ENCODE assay signal across 8 cellular contexts in the genomic region with DNA sequence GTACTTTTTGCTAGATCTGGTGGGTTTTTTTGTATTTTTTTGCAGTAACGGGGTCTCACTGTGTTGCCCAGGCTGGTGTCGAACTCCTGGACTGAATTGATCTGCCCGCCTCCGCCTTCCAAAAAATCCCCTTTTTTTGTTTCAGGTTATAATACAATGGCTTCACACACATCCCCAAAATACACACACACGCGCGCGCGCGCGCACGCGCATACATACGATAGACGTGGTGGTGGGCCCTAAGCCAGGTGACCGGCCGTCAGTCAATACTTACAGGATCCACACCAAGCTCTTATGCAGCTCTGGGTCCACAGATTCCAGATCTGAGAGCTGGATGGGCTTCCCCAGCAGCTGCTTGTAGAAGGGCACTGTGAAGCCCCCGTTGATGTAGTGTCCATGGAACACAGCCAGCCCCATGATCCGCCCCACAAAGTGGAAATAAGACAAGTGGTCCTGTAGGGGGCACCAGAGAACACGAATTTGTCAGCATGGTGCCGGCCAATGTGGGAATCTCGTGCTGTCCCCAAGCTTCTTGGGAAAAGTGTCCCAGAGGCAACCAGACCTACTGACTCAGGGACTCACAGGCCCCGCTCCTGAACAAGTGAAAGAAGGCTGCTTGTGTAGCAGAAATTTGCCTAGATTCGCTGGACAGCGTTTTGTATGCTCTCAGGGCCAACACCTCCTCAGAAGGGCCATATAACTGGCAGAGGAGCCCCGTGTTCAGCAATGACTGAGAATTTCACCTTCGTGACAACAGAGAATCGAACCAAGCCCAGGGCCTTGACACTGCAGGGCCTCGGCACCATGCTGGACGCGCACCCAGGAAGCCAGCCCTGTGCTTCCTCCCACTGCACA.
DNase-seq lines count a peak whose midpoint lies in the region; ATAC-seq and TF ChIP-seq lines count a peak whose summit lies in the region.

No MANE protein-coding gene starts in this region.

- peaks cover 42 to 90% (median 75%) of the 10 kb centered on the region in 3 donors for H3K36me3 ChIP-seq in tibial artery

- peak; percentile 81 for DNase-seq in DMS53 treated with DMSO at 0.1 percent for 48 hours (lab: John Stamatoyannopoulos, UW; ENCODE audit: unreplicated experiment)
- DNase-seq in LoVo (ENCODE audit: low spot score), result peak; percentile 76
- DNase-seq in SHP77 treated with DMSO at 0.1 percent for 48 hours (lab: John Stamatoyannopoulos, UW), result peak; percentile 15
- DNase-seq in glomerular visceral epithelial cell (ENCODE audit: extremely low spot score), result peak; percentile 74
- peak; percentile 90 for DNase-seq in osteocyte (ENCODE audit: extremely low spot score, unreplicated experiment)
- DNase-seq in tibial artery, result peak; percentile 78 to 94

- no peak overlapping the region for H3K4me3 Mint-ChIP-seq in activated naive CD4-positive, alpha-beta T cell treated with anti-CD3 and anti-CD28 coated beads, Interleukin-2, amount 50 U/mL, for 24 hours
- H3K4me3 Mint-ChIP-seq in osteocyte (ENCODE audit: unreplicated experiment), result no peak overlapping the region

- TF ChIP-seq CTCF in osteocyte (IDR thresholded peaks at IDR 0.05), result peak; percentile 86
- peak; percentile 69 to 92 for TF ChIP-seq CTCF in tibial artery (IDR thresholded peaks at IDR 0.05)

- ATAC-seq in GM18909 (IDR thresholded peaks at IDR 0.05; ENCODE audit: poor library complexity, unreplicated experiment), result no peak

- H3K4me1 Mint-ChIP-seq in activated naive CD4-positive, alpha-beta T cell treated with anti-CD3 and anti-CD28 coated beads, Interleukin-2, amount 50 U/mL, for 24 hours, result no peaks in the 10 kb centered on the region
- peaks cover 30% of the 10 kb centered on the region for H3K4me1 Mint-ChIP-seq in osteocyte (ENCODE audit: unreplicated experiment)

- peaks cover 22% of the 10 kb centered on the region for H3K36me3 Mint-ChIP-seq in activated naive CD4-positive, alpha-beta T cell treated with anti-CD3 and anti-CD28 coated beads, Interleukin-2, amount 50 U/mL, for 24 hours
- peaks cover 58% of the 10 kb centered on the region for H3K36me3 Mint-ChIP-seq in osteocyte (ENCODE audit: unreplicated experiment)

- H3K27me3 ChIP-seq in tibial artery, result no peaks in the 10 kb centered on the region

- H3K4me3 ChIP-seq in tibial artery, result no peak overlapping the region

- H3K27me3 Mint-ChIP-seq in activated naive CD4-positive, alpha-beta T cell treated with anti-CD3 and anti-CD28 coated beads, Interleukin-2, amount 50 U/mL, for 24 hours, result no peaks in the 10 kb centered on the region
- no peaks in the 10 kb centered on the region for H3K27me3 Mint-ChIP-seq in osteocyte (ENCODE audit: unreplicated experiment)

- intact Hi-C loops in tibial artery (cut with DNase I; ENCODE audit: low total_unique reads), result loop anchor here (5.0 kb wide), 2 partner anchors 102 to 182 kb away; partner anchors contain the start of gene SMURF1

- peaks cover 0 to 63% (median 35%) of the 10 kb centered on the region in 4 donors for H3K4me1 ChIP-seq in tibial artery

- H3K9me3 ChIP-seq in tibial artery, result no peaks in the 10 kb centered on the region

- H3K27ac ChIP-seq in tibial artery, result peak overlapping the region; percentile 82 to 92

- H3K9me3 Mint-ChIP-seq in activated naive CD4-positive, alpha-beta T cell treated with anti-CD3 and anti-CD28 coated beads, Interleukin-2, amount 50 U/mL, for 24 hours, result no peaks in the 10 kb centered on the region
- H3K9me3 Mint-ChIP-seq in osteocyte (ENCODE audit: unreplicated experiment), result no peaks in the 10 kb centered on the region

- H3K27ac Mint-ChIP-seq in activated naive CD4-positive, alpha-beta T cell treated with anti-CD3 and anti-CD28 coated beads, Interleukin-2, amount 50 U/mL, for 24 hours, result peak overlapping the region; percentile 1
- peak overlapping the region; percentile 78 for H3K27ac Mint-ChIP-seq in osteocyte (ENCODE audit: unreplicated experiment)

Comparison
In these comparisons a context has a peak if more than half of its experiments do, and no peak if none do; other contexts are left out.
1. DNase-seq: peak in every context shown above with its lines; median percentile 90 in osteocyte; 86 in tibial artery; 81 in DMS53 treated with DMSO at 0.1 percent for 48 hours; 76 in LoVo; 74 in glomerular visceral epithelial cell; 15 in SHP77 treated with DMSO at 0.1 percent for 48 hours.